In genomic region chr2:217845251-217845650, GRCh38 we compare ENCODE assay signal across 18 cellular contexts.
"Had no signal": no experiment of that assay in that cellular context is flagged by ENCODE, and none has a peak within 500 bp of the region (broad histone marks: within the 10 kb centered on the region; RNA-seq: fewer than 3 reads in every experiment).

No MANE protein-coding gene starts in this region.

- H2AFZ ChIP-seq: neural progenitor cell had no signal

- H3K9me3 ChIP-seq: transverse colon, vagina had no signal

- H3K27ac ChIP-seq: dorsolateral prefrontal cortex, neural progenitor cell, vagina had no signal

- H3K27me3 ChIP-seq: dorsolateral prefrontal cortex, transverse colon, vagina had no signal

- H3K9ac ChIP-seq: neural progenitor cell had no signal

- H3K36me3 ChIP-seq: neural progenitor cell had no signal

- DNase-seq: activated CD4-positive, alpha-beta T cell treated with anti-CD3 and anti-CD28 coated beads, Interleukin-2, amount 10 ng/mL, durations not matched to agents 24 days and 14 days; activated CD8-positive, alpha-beta T cell treated with anti-CD3 and anti-CD28 coated beads, Interleukin-2, amount 10 ng/mL, durations not matched to agents 7 days and 5 days; activated T-cell treated with anti-CD3 and anti-CD28 coated beads, Interleukin-2, amount 50 U/mL, for 1 hour; central memory CD4-positive, alpha-beta T cell; dorsolateral prefrontal cortex; effector memory CD8-positive, alpha-beta T cell; kidney; naive thymus-derived CD8-positive, alpha-beta T cell; stimulated activated CD4-positive, alpha-beta T cell treated with anti-CD3 and anti-CD28 coated beads, Interleukin-12 subunit alpha, Interleukin-12 subunit beta, amount 100 ng/mL, for 4 hours; stimulated activated CD4-positive, alpha-beta T cell treated with anti-CD3 and anti-CD28 coated beads, Interleukin-4, amount 100 ng/mL, for 4 hours; stimulated activated naive CD8-positive, alpha-beta T cell treated with anti-CD3 and anti-CD28 coated beads, Interleukin-15, Interleukin-2, amounts not matched to agents 100 U/mL and 50 U/mL, for 24 hours; transverse colon had no signal

- ATAC-seq: activated CD8-positive, alpha-beta T cell treated with anti-CD3 and anti-CD28 coated beads, Interleukin-2, amount 10 ng/mL, durations not matched to agents 7 days and 5 days; activated naive CD4-positive, alpha-beta T cell treated with anti-CD3 and anti-CD28 coated beads, Interleukin-2, amount 50 U/mL, for 72 hours; activated T-helper 17 cell treated with anti-CD3 and anti-CD28 coated beads, Interleukin-2, amount 50 U/mL, for 72 hours; effector memory CD8-positive, alpha-beta T cell; left lobe of liver; naive thymus-derived CD8-positive, alpha-beta T cell; stimulated activated naive CD8-positive, alpha-beta T cell treated with anti-CD3 and anti-CD28 coated beads, Interleukin-15, Interleukin-2, amounts not matched to agents 100 U/mL and 50 U/mL, for 24 hours had no signal

- H3K4me1 ChIP-seq: neural progenitor cell had no signal

- FAIRE-seq: astrocyte, kidney had no signal

- H3K4me3 ChIP-seq: dorsolateral prefrontal cortex, neural progenitor cell, transverse colon, vagina had no signal

- H3K4me2 ChIP-seq: neural progenitor cell had no signal
